ENCODE assay signal across 22 cellular contexts in genomic region chr14:55781046-55781445, GRCh38.
DNase-seq lines count a peak whose midpoint lies in the region; ATAC-seq and TF ChIP-seq lines count a peak whose summit lies in the region.
"Had no signal": no experiment of that assay in that cellular context is flagged by ENCODE, and none has a peak within 500 bp of the region (broad histone marks: within the 10 kb centered on the region; RNA-seq: fewer than 3 reads in every experiment).

No MANE protein-coding gene starts in this region.

- TF ChIP-seq CTCF in Calu3 (IDR thresholded peaks at IDR 0.05; ENCODE audit: unreplicated experiment) (no peak), osteoblast (IDR thresholded peaks at IDR 0.05; ENCODE audit: extremely low read depth, low read depth, low read length) (no peak), transverse colon (IDR thresholded peaks at IDR 0.05) (no peak)

- 89 to 93% methylated on average over 3 to 5 of the region's 5 CpGs for WGBS in transverse colon (ENCODE audit: low coverage in 1 of 2), 2 donors

- H3K4me3 ChIP-seq in adipocyte (ENCODE audit: low read length) = no peak overlapping the region
- no peak overlapping the region for H3K4me3 ChIP-seq in osteoblast (ENCODE audit: insufficient read depth, low read length)
- no peak overlapping the region for H3K4me3 ChIP-seq in transverse colon
- H3K4me3 ChIP-seq: BLaER1 treated with 17β-estradiol and CSF1 and Interleukin-3, amounts not matched to agents 10 nM and 100 nM; cardiac muscle cell had no signal

- H3K9me3 Mint-ChIP-seq in Calu3 (ENCODE audit: low read depth, unreplicated experiment) = peaks cover 4% of the 10 kb centered on the region
- H3K9me3 Mint-ChIP-seq: activated naive CD4-positive, alpha-beta T cell treated with anti-CD3 and anti-CD28 coated beads, Interleukin-2, amount 50 U/mL, for 24 hours; activated T-cell treated with anti-CD3 and anti-CD28 coated beads, Interleukin-2, amount 50 U/mL, for 72 hours; stimulated activated naive CD8-positive, alpha-beta T cell treated with anti-CD3 and anti-CD28 coated beads, Interleukin-15, Interleukin-2, amounts not matched to agents 100 ng/mL and 50 ng/mL, for 24 hours had no signal

- DNase-seq in Calu3 = no peak
- DNase-seq in adipocyte (ENCODE audit: low read depth) = peak; percentile 26
- peak; percentile 25 for DNase-seq in dermis blood vessel endothelial cell
- DNase-seq in osteoblast (ENCODE audit: insufficient read length, low spot score, missing footprints) = no peak
- no peak for DNase-seq in transverse colon
- DNase-seq in head of caudate nucleus = no peak
- DNase-seq in NAMALWA (ENCODE audit: low spot score) = no peak
- DNase-seq: activated CD4-positive, CD25-positive, alpha-beta regulatory T cell treated with anti-CD3 and anti-CD28 coated beads, Interleukin-2, amount 50 U/mL, for 72 hours; activated CD8-positive, alpha-beta memory T cell treated with anti-CD3 and anti-CD28 coated beads for 24 hours; activated T-cell treated with anti-CD3 and anti-CD28 coated beads, Interleukin-2, amount 50 U/mL, for 72 hours; left colon; NCI-H1105; NCI-H2081 treated with DMSO at 0.1 percent for 48 hours; NCI-H446; stimulated activated CD4-positive, alpha-beta T cell treated with anti-CD3 and anti-CD28 coated beads, Interleukin-4, amount 100 ng/mL, for 1 hour; T-helper 9 cell had no signal

- H3K9me3 ChIP-seq in adipocyte (ENCODE audit: control insufficient read depth, low read length) (no peaks in the 10 kb centered on the region), osteoblast (ENCODE audit: low read depth, low read length) (no peaks in the 10 kb centered on the region), transverse colon (no peaks in the 10 kb centered on the region)

- peaks cover 47% of the 10 kb centered on the region for H3K4me1 Mint-ChIP-seq in Calu3 (ENCODE audit: low read depth, unreplicated experiment)
- H3K4me1 Mint-ChIP-seq: activated naive CD4-positive, alpha-beta T cell treated with anti-CD3 and anti-CD28 coated beads, Interleukin-2, amount 50 U/mL, for 24 hours had no signal

- no peaks in the 10 kb centered on the region for H3K79me2 ChIP-seq in osteoblast (ENCODE audit: insufficient read depth, low read length)

- H3K27me3 ChIP-seq in adipocyte (replicated peaks; ENCODE audit: control insufficient read depth, insufficient read depth, low read length) (peaks cover 7% of the 10 kb centered on the region), osteoblast (ENCODE audit: insufficient read depth, low read length) (peaks cover 3% of the 10 kb centered on the region), transverse colon (no peaks in the 10 kb centered on the region)
- H3K27me3 ChIP-seq: BLaER1 treated with 17β-estradiol and CSF1 and Interleukin-3, amounts not matched to agents 10 nM and 100 nM; cardiac muscle cell had no signal

- no peak overlapping the region for H3K4me3 Mint-ChIP-seq in Calu3 (ENCODE audit: low read depth, unreplicated experiment)
- H3K4me3 Mint-ChIP-seq: activated naive CD4-positive, alpha-beta T cell treated with anti-CD3 and anti-CD28 coated beads, Interleukin-2, amount 50 U/mL, for 24 hours; activated T-cell treated with anti-CD3 and anti-CD28 coated beads, Interleukin-2, amount 50 U/mL, for 72 hours; stimulated activated naive CD8-positive, alpha-beta T cell treated with anti-CD3 and anti-CD28 coated beads, Interleukin-15, Interleukin-2, amounts not matched to agents 100 ng/mL and 50 ng/mL, for 24 hours had no signal

- TF ChIP-seq EP300 in transverse colon (IDR thresholded peaks at IDR 0.05; ENCODE audit: low read depth) = no peak

- no TSS peak for BruUV-seq in Calu3 (replicated peaks; lab: Mats Ljungman, UMichigan)

- H3K9ac ChIP-seq in adipocyte (ENCODE audit: low read length) = no peak overlapping the region
- H3K9ac ChIP-seq: BLaER1 treated with 17β-estradiol and CSF1 and Interleukin-3, amounts not matched to agents 10 nM and 100 nM had no signal

- no peak for ATAC-seq in GM21528 (IDR thresholded peaks at IDR 0.05; ENCODE audit: low FRiP score, unreplicated experiment)
- ATAC-seq: activated T-cell treated with anti-CD3 and anti-CD28 coated beads, Interleukin-2, amount 50 U/mL, for 72 hours; left colon; SK-N-SH treated with all-trans-retinoic acid at 6 μM for 48 hours had no signal

- no peak overlapping the region for H2AFZ ChIP-seq in osteoblast (ENCODE audit: low read length)

- peaks cover 16% of the 10 kb centered on the region for H3K36me3 Mint-ChIP-seq in Calu3 (ENCODE audit: insufficient read depth, unreplicated experiment)

- H3K36me3 ChIP-seq in adipocyte (ENCODE audit: control insufficient read depth, insufficient read depth, low read length, severe bottlenecking) (no peaks in the 10 kb centered on the region), osteoblast (ENCODE audit: insufficient read depth, low read length) (no peaks in the 10 kb centered on the region), transverse colon (no peaks in the 10 kb centered on the region)
- H3K36me3 ChIP-seq: BLaER1 treated with 17β-estradiol and CSF1 and Interleukin-3, amounts not matched to agents 10 nM and 100 nM; cardiac muscle cell had no signal

- H3K27ac Mint-ChIP-seq in Calu3 (ENCODE audit: unreplicated experiment) = peak overlapping the region; percentile 83
- H3K27ac Mint-ChIP-seq: activated naive CD4-positive, alpha-beta T cell treated with anti-CD3 and anti-CD28 coated beads, Interleukin-2, amount 50 U/mL, for 24 hours; activated T-cell treated with anti-CD3 and anti-CD28 coated beads, Interleukin-2, amount 50 U/mL, for 72 hours; stimulated activated naive CD8-positive, alpha-beta T cell treated with anti-CD3 and anti-CD28 coated beads, Interleukin-15, Interleukin-2, amounts not matched to agents 100 ng/mL and 50 ng/mL, for 24 hours had no signal

- H3K4me2 ChIP-seq in osteoblast (ENCODE audit: insufficient read depth, low read length) = no peak overlapping the region
- H3K4me2 ChIP-seq: BLaER1 treated with 17β-estradiol and CSF1 and Interleukin-3, amounts not matched to agents 10 nM and 100 nM had no signal

- in situ Hi-C loops in transverse colon (cut with MboI; ENCODE audit: low pct_ligation_motif_present in 1 of 4, low pct_unique_long_range_greater_than_20kb in 1 of 4, low sequenced_read_pairs in 3 of 4) = no loop called here

- no peaks in the 10 kb centered on the region for H4K20me1 ChIP-seq in osteoblast (ENCODE audit: insufficient read depth, low read length)
- H4K20me1 ChIP-seq: BLaER1 treated with 17β-estradiol and CSF1 and Interleukin-3, amounts not matched to agents 10 nM and 100 nM had no signal

- intact Hi-C loops in Calu3 (cut with micrococcal nuclease; ENCODE audit: unreplicated experiment) = no loop called here
- intact Hi-C loops in transverse colon (cut with DNase I; ENCODE audit: low total_unique reads) = no loop called here
- intact Hi-C loops in head of caudate nucleus (cut with DNase I) = no loop called here

- no peaks in the 10 kb centered on the region for H3K27me3 Mint-ChIP-seq in Calu3 (ENCODE audit: unreplicated experiment)
- H3K27me3 Mint-ChIP-seq: activated naive CD4-positive, alpha-beta T cell treated with anti-CD3 and anti-CD28 coated beads, Interleukin-2, amount 50 U/mL, for 24 hours; stimulated activated naive CD8-positive, alpha-beta T cell treated with anti-CD3 and anti-CD28 coated beads, Interleukin-15, Interleukin-2, amounts not matched to agents 100 ng/mL and 50 ng/mL, for 24 hours had no signal

- H3K27ac ChIP-seq in osteoblast (ENCODE audit: low read depth, low read length) = peak overlapping the region; percentile 54
- no peak overlapping the region for H3K27ac ChIP-seq in transverse colon
- H3K27ac ChIP-seq: BLaER1 treated with 17β-estradiol and CSF1 and Interleukin-3, amounts not matched to agents 10 nM and 100 nM; cardiac muscle cell had no signal

- CTCF ChIA-PET in Calu3 (lab: Charles Lee) = interaction anchor here (1.7 kb wide), 1 partner anchor 49 kb away, joined by 4 read pairs; no protein-coding TSS in a partner anchor

- TF ChIP-seq POLR2A in transverse colon (IDR thresholded peaks at IDR 0.05) = no peak

- H3K4me1 ChIP-seq in adipocyte (ENCODE audit: control insufficient read depth, insufficient read depth, low read length) (peaks cover 12% of the 10 kb centered on the region), osteoblast (ENCODE audit: insufficient read depth, low read length) (peaks cover 12% of the 10 kb centered on the region), transverse colon (no peaks in the 10 kb centered on the region)
- H3K4me1 ChIP-seq: BLaER1 treated with 17β-estradiol and CSF1 and Interleukin-3, amounts not matched to agents 10 nM and 100 nM had no signal

Comparison
In these comparisons a context has a peak if more than half of its experiments do, and no peak if none do; other contexts are left out.
1. DNase-seq: peak in adipocyte (single experiment) and dermis blood vessel endothelial cell (single experiment); none in Calu3 (single experiment), osteoblast (single experiment), transverse colon (single experiment), head of caudate nucleus (0 of 42) and NAMALWA (single experiment).